In genomic region chr11:77294040-77294439, GRCh38 we compare ENCODE assay signal across 11 cellular contexts. TPM values are rescaled to one million over a fixed set of nuclear protein-coding genes. Genes with fewer than 3 reads are reported as not detected.
"Had no signal": no experiment of that assay in that cellular context is flagged by ENCODE, and none has a peak within 500 bp of the region (broad histone marks: within the 10 kb centered on the region; RNA-seq: fewer than 3 reads in every experiment).

No MANE protein-coding gene starts in this region.

- H3K4me2 ChIP-seq: KMS-11 had no signal

- DNase-seq: IMR-90, KBM-7, KG1 had no signal

- H3K4me3 ChIP-seq: K562 had no signal

- H3K27ac ChIP-seq: HL-60, KMS-11 had no signal

- ATAC-seq: HepG2, K562 had no signal

- FAIRE-seq: HepG2, HTR-8/SVneo, K562 had no signal

- H3K9ac ChIP-seq: KMS-11 had no signal

RNA-seq across cellular contexts. Expression of gene GDPD4, which starts 7.4 kb away (rescaled TPM):
- total RNA-seq: HepG2, HT-29, HT1080, IMR-90 had no signal
- polyA plus RNA-seq: HepG2, IgD-negative memory B cell, IMR-90, K562 had no signal
